ENCODE assay signal across 24 cellular contexts in the genomic region with DNA sequence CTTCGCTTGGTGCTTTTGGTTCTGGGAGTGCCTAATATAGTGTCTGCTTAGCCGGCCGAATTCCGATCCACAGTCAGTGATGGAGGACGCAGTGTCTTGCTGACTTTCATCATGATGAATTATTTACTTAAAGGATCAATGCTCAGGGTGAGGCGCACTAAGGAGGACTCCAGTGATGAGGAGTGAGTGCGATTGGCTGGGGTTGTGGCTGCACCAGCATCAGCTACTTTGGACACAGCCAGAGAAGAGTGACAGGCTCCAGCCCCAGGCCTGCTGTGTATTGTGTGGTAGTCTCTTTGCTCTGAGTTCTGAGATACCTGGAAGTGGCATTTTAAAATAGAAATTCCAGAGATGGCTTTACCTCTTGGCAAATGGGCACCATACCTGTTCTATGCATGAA.
DNase-seq lines count a peak whose midpoint lies in the region; ATAC-seq, FAIRE-seq and TF ChIP-seq lines count a peak whose summit lies in the region.
"Had no signal": no experiment of that assay in that cellular context is flagged by ENCODE, and none has a peak within 500 bp of the region (broad histone marks: within the 10 kb centered on the region; RNA-seq: fewer than 3 reads in every experiment).

No MANE protein-coding gene starts in this region.

- H3K27me3 Mint-ChIP-seq in endodermal cell (ENCODE audit: insufficient read depth) = peaks cover 3% of the 10 kb centered on the region
- H3K27me3 Mint-ChIP-seq in neural progenitor cell (ENCODE audit: insufficient read depth, low read depth) = peaks cover 24% of the 10 kb centered on the region
- H3K27me3 Mint-ChIP-seq: CD4-positive, alpha-beta memory T cell had no signal

- H3K36me3 Mint-ChIP-seq in endodermal cell (ENCODE audit: low read depth) (peaks cover 2% of the 10 kb centered on the region), neural progenitor cell (no peaks in the 10 kb centered on the region)
- H3K36me3 Mint-ChIP-seq: CD14-positive monocyte; CD4-positive, alpha-beta memory T cell had no signal

- TF ChIP-seq POLR2A in HepG2 (IDR thresholded peaks at IDR 0.05; ENCODE audit: insufficient read depth in 1 of 2, low read depth in 2 of 2, low read length in 2 of 2) (no peak), right lobe of liver (IDR thresholded peaks at IDR 0.05) (no peak)

- intact Hi-C loops in HepG2 (cut with micrococcal nuclease; ENCODE audit: unreplicated experiment) = no loop called here
- intact Hi-C loops in right lobe of liver (cut with DNase I) = loop anchor here in 1 of 2 donors (10.0 kb wide), 1 partner anchor 332 kb away; no protein-coding TSS in a partner anchor

- H3K4me1 Mint-ChIP-seq in endodermal cell (peaks cover 33% of the 10 kb centered on the region), neural progenitor cell (peaks cover 25% of the 10 kb centered on the region)

- H3K9me3 ChIP-seq in HepG2 (ENCODE audit: low read length) = peaks cover under 1% of the 10 kb centered on the region
- no peaks in the 10 kb centered on the region for H3K9me3 ChIP-seq in right lobe of liver
- H3K9me3 ChIP-seq in endodermal cell (ENCODE audit: control insufficient read depth, low read length) = peaks cover 17% of the 10 kb centered on the region
- H3K9me3 ChIP-seq in neural progenitor cell (ENCODE audit: low read depth) = no peaks in the 10 kb centered on the region
- H3K9me3 ChIP-seq: BE2C had no signal

- no peak; the same call in 2 of the 3 replicates for ATAC-seq in HepG2
- ATAC-seq in right lobe of liver = no peak
- ATAC-seq: A549 had no signal

- no peak for DNase-seq in HepG2 (ENCODE audit: low spot score)
- no peak for DNase-seq in right lobe of liver
- no peak for DNase-seq in endodermal cell
- DNase-seq in neural progenitor cell (ENCODE audit: low spot score) = no peak
- DNase-seq in ureter (ENCODE audit: low spot score) = peak; percentile 18
- no peak for DNase-seq in NCI-H2171 (lab: John Stamatoyannopoulos, UW)
- no peak for DNase-seq in SIG-M5 (lab: John Stamatoyannopoulos, UW)
- no peak for DNase-seq in DMS153 treated with DMSO at 0.1 percent for 48 hours (lab: John Stamatoyannopoulos, UW; ENCODE audit: unreplicated experiment)
- DNase-seq: 8988T; ACHN; AML-193; Calu3; CD4-positive, alpha-beta memory T cell; COR-L47; DND-41; GOT3; H7; HCEC 1CT had no signal

- TF ChIP-seq EP300 in HepG2 (IDR thresholded peaks at IDR 0.05; ENCODE audit: low read depth in 2 of 2, low read length in 2 of 2) (no peak), HepG2 (CRISPR knock-in tag; IDR thresholded peaks at IDR 0.05; ENCODE audit: borderline replicate concordance) (no peak)

- H3K4me3 ChIP-seq in HepG2 (replicated peaks in 1 of 3; ENCODE audit: insufficient read depth in 1 of 3, low read depth in 2 of 3, low read length in 3 of 3) (peak overlapping the region in 1 of 3 experiments; percentile 10; a peak in 1 of 6 replicates), right lobe of liver (no peak overlapping the region), endodermal cell (ENCODE audit: low read length) (no peak overlapping the region), neural progenitor cell (no peak overlapping the region)
- H3K4me3 ChIP-seq: A549; BLaER1 treated with 17β-estradiol and CSF1 and Interleukin-3, amounts not matched to agents 10 nM and 100 nM had no signal

- H3K36me3 ChIP-seq in HepG2 (replicated peaks in 1 of 2; ENCODE audit: control insufficient read depth in 1 of 2, insufficient read depth in 2 of 2, low read length in 2 of 2) (no peaks in the 10 kb centered on the region), right lobe of liver (no peaks in the 10 kb centered on the region), endodermal cell (ENCODE audit: control insufficient read depth, insufficient read depth, low read length) (no peaks in the 10 kb centered on the region), neural progenitor cell (no peaks in the 10 kb centered on the region)
- H3K36me3 ChIP-seq: BE2C; BLaER1 treated with 17β-estradiol and CSF1 and Interleukin-3, amounts not matched to agents 10 nM and 100 nM had no signal

- H3K4me2 ChIP-seq in HepG2 (ENCODE audit: low read depth, low read length) (peak overlapping the region; percentile 25; the same call in 1 of the 2 replicates), neural progenitor cell (no peak overlapping the region)
- H3K4me2 ChIP-seq: A549 had no signal

- TF ChIP-seq RAD21 in HepG2 (CRISPR knock-in tag; IDR thresholded peaks at IDR 0.05) = no peak

- POLR2A ChIA-PET in HepG2 (lab: Yijun Ruan, JAX) = no interaction called here

- no TSS peak for BruUV-seq in HepG2 (replicated peaks; lab: Mats Ljungman, UMichigan)

- in situ Hi-C loops in HepG2 (cut with HindIII; ENCODE audit: extremely low pct_ligation_motif_present, low pct_unique_long_range_greater_than_20kb) = loop anchor here (5.0 to 25.0 kb wide), 2 partner anchors 329 to 604 kb away; no protein-coding TSS in a partner anchor

- no peak for TF ChIP-seq CTCF in HepG2 (CRISPR knock-in tag; IDR thresholded peaks at IDR 0.05)
- no peak for TF ChIP-seq CTCF in right lobe of liver (IDR thresholded peaks at IDR 0.05)
- no peak for TF ChIP-seq CTCF in endodermal cell (conservative IDR thresholded peaks at IDR 0.05)
- TF ChIP-seq CTCF in neural progenitor cell (IDR thresholded peaks at IDR 0.05) = no peak

- H2AFZ ChIP-seq in HepG2 (ENCODE audit: low read length) = no peak overlapping the region
- H2AFZ ChIP-seq in neural progenitor cell (replicated peaks) = no peak overlapping the region

- CTCF ChIA-PET in HepG2 (lab: Yijun Ruan, JAX; ENCODE audit: low intra/inter-chr PET ratio, low total read pairs) = no interaction called here

- H3K79me2 ChIP-seq in HepG2 (ENCODE audit: insufficient read depth, low read length) = no peaks in the 10 kb centered on the region
- no peaks in the 10 kb centered on the region for H3K79me2 ChIP-seq in neural progenitor cell (ENCODE audit: low read depth)

- H3K27ac ChIP-seq in HepG2 (ENCODE audit: extremely low read length, insufficient read depth, low read length) (no peak overlapping the region), right lobe of liver (no peak overlapping the region), endodermal cell (ENCODE audit: low read depth, low read length) (no peak overlapping the region), neural progenitor cell (no peak overlapping the region)
- H3K27ac ChIP-seq: A549 had no signal

- peaks cover 5 to 8% of the 10 kb centered on the region in 2 experiments; a peak in 2 of 5 replicates for H3K27me3 ChIP-seq in HepG2 (ENCODE audit: control insufficient read depth in 1 of 2, insufficient read depth in 2 of 2, low read length in 2 of 2)
- H3K27me3 ChIP-seq in right lobe of liver = no peaks in the 10 kb centered on the region
- no peaks in the 10 kb centered on the region for H3K27me3 ChIP-seq in endodermal cell (ENCODE audit: control insufficient read depth, insufficient read depth, low read length, poor library complexity, severe bottlenecking)
- no peaks in the 10 kb centered on the region for H3K27me3 ChIP-seq in neural progenitor cell
- H3K27me3 ChIP-seq: BE2C; BLaER1 treated with 17β-estradiol and CSF1 and Interleukin-3, amounts not matched to agents 10 nM and 100 nM had no signal

- H3K27ac Mint-ChIP-seq in endodermal cell = peak overlapping the region; percentile 86
- H3K27ac Mint-ChIP-seq in neural progenitor cell = peak overlapping the region; percentile 7

- H3K4me3 Mint-ChIP-seq in endodermal cell = peak overlapping the region; percentile 6
- H3K4me3 Mint-ChIP-seq in neural progenitor cell = no peak overlapping the region
- H3K4me3 Mint-ChIP-seq: CD14-positive monocyte; CD4-positive, alpha-beta memory T cell had no signal

- H3K9ac ChIP-seq in HepG2 (ENCODE audit: insufficient read depth, low read depth, low read length) = no peak overlapping the region
- H3K9ac ChIP-seq in endodermal cell (ENCODE audit: extremely low read depth, low read length, poor library complexity, severe bottlenecking) = no peak overlapping the region
- H3K9ac ChIP-seq in neural progenitor cell = no peak overlapping the region
- H3K9ac ChIP-seq: BLaER1 treated with 17β-estradiol and CSF1 and Interleukin-3, amounts not matched to agents 10 nM and 100 nM had no signal

- peaks cover 11% of the 10 kb centered on the region for H3F3A ChIP-seq in neural progenitor cell (ENCODE audit: low read depth)

- WGBS in HepG2 (ENCODE audit: low lambda C conversion rate) = 20% methylated on average over 6 of the region's 7 CpGs
- 94% methylated on average over 6 of the region's 7 CpGs for WGBS in right lobe of liver (ENCODE audit: insufficient coverage, low coverage, low lambda C conversion rate, missing lambda C conversion rate)
- WGBS in endodermal cell (ENCODE audit: insufficient coverage in 1 of 2, insufficient read length in 1 of 2), 2 experiments = 90% methylated on average over 7 of the region's 7 CpGs

- H4K20me1 ChIP-seq in HepG2 (ENCODE audit: insufficient read depth, low read length) (no peaks in the 10 kb centered on the region), neural progenitor cell (ENCODE audit: low read depth) (no peaks in the 10 kb centered on the region)
- H4K20me1 ChIP-seq: BLaER1 treated with 17β-estradiol and CSF1 and Interleukin-3, amounts not matched to agents 10 nM and 100 nM had no signal

- H3K4me1 ChIP-seq in HepG2 (ENCODE audit: insufficient read depth, low read length) (peaks cover 47% of the 10 kb centered on the region), right lobe of liver (no peaks in the 10 kb centered on the region), endodermal cell (ENCODE audit: control insufficient read depth, insufficient read depth, low read length) (peaks cover 17% of the 10 kb centered on the region), neural progenitor cell (peaks cover 20% of the 10 kb centered on the region)
- H3K4me1 ChIP-seq: A549 had no signal

- H3K9me3 Mint-ChIP-seq in endodermal cell (peaks cover 19% of the 10 kb centered on the region), neural progenitor cell (peaks cover 2% of the 10 kb centered on the region)
- H3K9me3 Mint-ChIP-seq: CD14-positive monocyte; CD4-positive, alpha-beta memory T cell had no signal

- FAIRE-seq in HepG2 (lab: Jason Lieb, UNC) = no peak
- FAIRE-seq: A549, G401.6, GM12892 had no signal

TF ChIP-seq in HepG2, 621 proteins besides CTCF, POLR2A, EP300 and RAD21:
- no peak for TF ChIP-seq GATAD2A (CRISPR knock-in tag; IDR thresholded peaks at IDR 0.05)
- TF ChIP-seq PCBP2 (optimal IDR thresholded peaks at IDR 0.05; ENCODE audit: low read depth, low read length, poor library complexity, severe bottlenecking) = no peak
- TF ChIP-seq ZNF263 (CRISPR knock-in tag; IDR thresholded peaks at IDR 0.05) = peak; percentile 90
- TF ChIP-seq PHF21A (CRISPR knock-in tag; IDR thresholded peaks at IDR 0.05) = no peak
- no peak for TF ChIP-seq SPEN (CRISPR knock-in tag; IDR thresholded peaks at IDR 0.05; ENCODE audit: low read depth)
- no peak for TF ChIP-seq RCOR2 (CRISPR knock-in tag; IDR thresholded peaks at IDR 0.05)
- TF ChIP-seq U2AF1 (optimal IDR thresholded peaks at IDR 0.05; ENCODE audit: low read depth, low read length) = no peak
TF ChIP-seq in HepG2: peak in this region for 1.
